Comparison of ENCODE assay signal across 11 cellular contexts in genomic region chr2:183057333-183057985, GRCh38. TPM values are rescaled to one million over a fixed set of nuclear protein-coding genes. Genes with fewer than 3 reads are reported as not detected.
DNase-seq lines count a peak whose midpoint lies in the region; ATAC-seq and TF ChIP-seq lines count a peak whose summit lies in the region.
"Had no signal": no experiment of that assay in that cellular context is flagged by ENCODE, and none has a peak within 500 bp of the region (broad histone marks: within the 10 kb centered on the region; RNA-seq: fewer than 3 reads in every experiment).

No MANE protein-coding gene starts in this region.

- no peaks in the 10 kb centered on the region for H3K9me3 ChIP-seq in thyroid gland
- H3K9me3 ChIP-seq in adrenal gland (replicated peaks in 1 of 3) = no peaks in the 10 kb centered on the region

- H3K4me3 Mint-ChIP-seq in activated CD4-positive, alpha-beta T cell treated with anti-CD3 and anti-CD28 coated beads, Interleukin-2, amount 10 ng/mL, durations not matched to agents 24 days and 14 days = no peak overlapping the region
- no peak overlapping the region for H3K4me3 Mint-ChIP-seq in WTC11
- H3K4me3 Mint-ChIP-seq: activated B cell treated with CpG ODN at 0.5 μM for 24 hours; naive thymus-derived CD4-positive, alpha-beta T cell had no signal

- H3K4me1 Mint-ChIP-seq in activated CD4-positive, alpha-beta T cell treated with anti-CD3 and anti-CD28 coated beads, Interleukin-2, amount 10 ng/mL, durations not matched to agents 24 days and 14 days = peaks cover 5% of the 10 kb centered on the region
- peaks cover 4% of the 10 kb centered on the region for H3K4me1 Mint-ChIP-seq in WTC11
- H3K4me1 Mint-ChIP-seq: activated B cell treated with CpG ODN at 0.5 μM for 24 hours; naive thymus-derived CD4-positive, alpha-beta T cell had no signal

- H3K4me3 ChIP-seq in thyroid gland (replicated peaks in 1 of 3) (no peak overlapping the region), adrenal gland (no peak overlapping the region)

- H3K4me1 ChIP-seq in thyroid gland = peaks cover 17 to 24% of the 10 kb centered on the region in 2 donors
- peaks cover 0 to under 1% of the 10 kb centered on the region in 2 donors for H3K4me1 ChIP-seq in adrenal gland (replicated peaks in 1 of 2)

- TF ChIP-seq CTCF in thyroid gland (IDR thresholded peaks at IDR 0.05) = no peak
- TF ChIP-seq CTCF in adrenal gland (IDR thresholded peaks at IDR 0.05) = no peak
- TF ChIP-seq CTCF in WTC11 (IDR thresholded peaks at IDR 0.05) = no peak

- H3K9me3 Mint-ChIP-seq in activated CD4-positive, alpha-beta T cell treated with anti-CD3 and anti-CD28 coated beads, Interleukin-2, amount 10 ng/mL, durations not matched to agents 24 days and 14 days = no peaks in the 10 kb centered on the region
- H3K9me3 Mint-ChIP-seq in WTC11 = peaks cover 9% of the 10 kb centered on the region
- H3K9me3 Mint-ChIP-seq: activated B cell treated with CpG ODN at 0.5 μM for 24 hours; activated naive CD4-positive, alpha-beta T cell treated with anti-CD3 and anti-CD28 coated beads, Interleukin-2, amount 50 U/mL, for 72 hours; naive thymus-derived CD4-positive, alpha-beta T cell had no signal

- H3K27ac Mint-ChIP-seq in activated CD4-positive, alpha-beta T cell treated with anti-CD3 and anti-CD28 coated beads, Interleukin-2, amount 10 ng/mL, durations not matched to agents 24 days and 14 days = no peak overlapping the region
- no peak overlapping the region for H3K27ac Mint-ChIP-seq in WTC11
- H3K27ac Mint-ChIP-seq: activated B cell treated with CpG ODN at 0.5 μM for 24 hours; activated naive CD4-positive, alpha-beta T cell treated with anti-CD3 and anti-CD28 coated beads, Interleukin-2, amount 50 U/mL, for 72 hours; naive thymus-derived CD4-positive, alpha-beta T cell had no signal

- no peak for TF ChIP-seq POLR2A in thyroid gland (IDR thresholded peaks at IDR 0.05)
- TF ChIP-seq POLR2A in adrenal gland (IDR thresholded peaks at IDR 0.05) = no peak

- intact Hi-C loops in thyroid gland (cut with DNase I) (no loop called here), adrenal gland (cut with DNase I) (no loop called here)
- intact Hi-C loops in activated CD4-positive, alpha-beta T cell treated with anti-CD3 and anti-CD28 coated beads, Interleukin-2, amount 10 ng/mL, durations not matched to agents 24 days and 14 days (cut with micrococcal nuclease) = no loop called here

- H3K27me3 ChIP-seq in thyroid gland (no peaks in the 10 kb centered on the region), adrenal gland (no peaks in the 10 kb centered on the region)

- WGBS in thyroid gland, 2 donors = 78 to 81% methylated on average over 3 of the region's 3 CpGs
- WGBS in adrenal gland, 4 donors = 78 to 87% (median 81%) methylated on average over 3 of the region's 3 CpGs

- peak; percentile 54 for ATAC-seq in GM19452 (IDR thresholded peaks at IDR 0.05; ENCODE audit: unreplicated experiment)
- ATAC-seq in HG02870 (IDR thresholded peaks at IDR 0.05; ENCODE audit: unreplicated experiment) = peak; percentile 47
- ATAC-seq in HG03571 (IDR thresholded peaks at IDR 0.05; ENCODE audit: unreplicated experiment) = peak; percentile 40
- ATAC-seq in WTC11 = no peak
- ATAC-seq: activated naive CD4-positive, alpha-beta T cell treated with anti-CD3 and anti-CD28 coated beads, Interleukin-2, amount 50 U/mL, for 72 hours; naive thymus-derived CD4-positive, alpha-beta T cell had no signal

- H3K36me3 Mint-ChIP-seq in activated CD4-positive, alpha-beta T cell treated with anti-CD3 and anti-CD28 coated beads, Interleukin-2, amount 10 ng/mL, durations not matched to agents 24 days and 14 days (ENCODE audit: low read depth) = no peaks in the 10 kb centered on the region
- H3K36me3 Mint-ChIP-seq in WTC11 = peaks cover 9% of the 10 kb centered on the region
- H3K36me3 Mint-ChIP-seq: activated naive CD4-positive, alpha-beta T cell treated with anti-CD3 and anti-CD28 coated beads, Interleukin-2, amount 50 U/mL, for 72 hours; naive thymus-derived CD4-positive, alpha-beta T cell had no signal

- peak overlapping the region; percentile 29 to 79 (median 42) for H3K27ac ChIP-seq in thyroid gland
- no peak overlapping the region for H3K27ac ChIP-seq in adrenal gland

- CTCF ChIA-PET in WTC11 (lab: Charles Lee) = interaction anchor here (1.1 kb wide), 1 partner anchor 14 kb away, joined by 3 read pairs; no protein-coding TSS in a partner anchor

- DNase-seq in thyroid gland (no peak), adrenal gland (no peak), WTC11 (ENCODE audit: low spot score) (no peak)
- no peak for DNase-seq in activated CD4-positive, alpha-beta T cell treated with anti-CD3 and anti-CD28 coated beads, Interleukin-2, amount 10 ng/mL, durations not matched to agents 24 days and 14 days
- DNase-seq: activated B cell treated with CpG ODN at 0.5 μM for 24 hours; naive thymus-derived CD4-positive, alpha-beta T cell; NCI-H1436 had no signal

- POLR2A ChIA-PET in WTC11 (lab: Charles Lee) = no interaction called here

- H3K36me3 ChIP-seq in thyroid gland = no peaks in the 10 kb centered on the region
- H3K36me3 ChIP-seq in adrenal gland (replicated peaks in 1 of 2) = no peaks in the 10 kb centered on the region

- peaks cover 5% of the 10 kb centered on the region for H3K27me3 Mint-ChIP-seq in activated CD4-positive, alpha-beta T cell treated with anti-CD3 and anti-CD28 coated beads, Interleukin-2, amount 10 ng/mL, durations not matched to agents 24 days and 14 days
- no peaks in the 10 kb centered on the region for H3K27me3 Mint-ChIP-seq in WTC11 (ENCODE audit: low read depth)

TF ChIP-seq in WTC11, 78 proteins besides CTCF, POLR2A, EP300 and RAD21 (continues in another document):
- no peak for TF ChIP-seq TP53 (CRISPR knock-in tag; IDR thresholded peaks at IDR 0.05)
- no peak for TF ChIP-seq ESRRA (CRISPR knock-in tag; IDR thresholded peaks at IDR 0.05; ENCODE audit: borderline replicate concordance)
- no peak for TF ChIP-seq MLX (CRISPR knock-in tag; IDR thresholded peaks at IDR 0.05)
- TF ChIP-seq PRRX2 (CRISPR knock-in tag; IDR thresholded peaks at IDR 0.05) = no peak
- TF ChIP-seq MAX (CRISPR knock-in tag; IDR thresholded peaks at IDR 0.05) = no peak
- TF ChIP-seq STAT6 (CRISPR knock-in tag; conservative IDR thresholded peaks at IDR 0.05; ENCODE audit: low read depth) = no peak
- no peak for TF ChIP-seq MYBL2 (CRISPR knock-in tag; IDR thresholded peaks at IDR 0.05)
- TF ChIP-seq RORB (CRISPR knock-in tag; IDR thresholded peaks at IDR 0.05) = no peak
- TF ChIP-seq ZNF138 (CRISPR knock-in tag; conservative IDR thresholded peaks at IDR 0.05) = no peak
- TF ChIP-seq ZNF263 (CRISPR knock-in tag; IDR thresholded peaks at IDR 0.05; ENCODE audit: low read depth) = no peak
- TF ChIP-seq ATF2 (CRISPR knock-in tag; IDR thresholded peaks at IDR 0.05; ENCODE audit: borderline replicate concordance, low read depth) = no peak

RNA-seq across cellular contexts. Expression of gene NCKAP1, which starts 19.2 kb away (rescaled TPM):
- total RNA-seq in thyroid gland (100 to 1,000 TPM; 139 to 214 (median 172) TPM), adrenal gland (100 to 1,000 TPM in 4 of 8 donors, 10 to 100 TPM in 4; 76.8 to 134 (median 104) TPM), WTC11 (2021) (148 to 173 TPM (median 149 TPM) in 3 replicates)
- 100 to 1,000 TPM in 1 of 3 donors, 10 to 100 TPM in 2; 26.8 to 113 (median 26.9) TPM for polyA plus RNA-seq in adrenal gland
- total RNA-seq in activated CD4-positive, alpha-beta T cell treated with anti-CD3 and anti-CD28 coated beads, Interleukin-2, amount 10 ng/mL, durations not matched to agents 24 days and 14 days = 14.5 TPM in 2 replicates
- total RNA-seq: activated B cell treated with CpG ODN at 0.5 μM for 24 hours had no signal

RNA-seq across cellular contexts. Expression of gene DUSP19, which starts 21.1 kb away (rescaled TPM):
- total RNA-seq in thyroid gland = 1 to 10 TPM; 3.2 to 5.9 (median 3.7) TPM
- total RNA-seq in adrenal gland = 10 to 100 TPM in 1 of 8 donors, 1 to 10 TPM in 7; 2.4 to 10.0 (median 4.9) TPM
- 1 to 10 TPM in 2 of 3 donors, under 1 TPM in 1; 0.81 to 3.5 (median 1.0) TPM for polyA plus RNA-seq in adrenal gland
- 1.0 and 2.3 TPM in 2 replicates for total RNA-seq in activated CD4-positive, alpha-beta T cell treated with anti-CD3 and anti-CD28 coated beads, Interleukin-2, amount 10 ng/mL, durations not matched to agents 24 days and 14 days
- 3.4 to 3.9 TPM (median 3.5 TPM) in 3 replicates for total RNA-seq in WTC11 (2021)

Comparison
In these comparisons a context has a peak if more than half of its experiments do, and no peak if none do; other contexts are left out.
1. H3K27ac ChIP-seq: peak in thyroid gland (3 of 3); none in adrenal gland (0 of 5).